In the genomic region with DNA sequence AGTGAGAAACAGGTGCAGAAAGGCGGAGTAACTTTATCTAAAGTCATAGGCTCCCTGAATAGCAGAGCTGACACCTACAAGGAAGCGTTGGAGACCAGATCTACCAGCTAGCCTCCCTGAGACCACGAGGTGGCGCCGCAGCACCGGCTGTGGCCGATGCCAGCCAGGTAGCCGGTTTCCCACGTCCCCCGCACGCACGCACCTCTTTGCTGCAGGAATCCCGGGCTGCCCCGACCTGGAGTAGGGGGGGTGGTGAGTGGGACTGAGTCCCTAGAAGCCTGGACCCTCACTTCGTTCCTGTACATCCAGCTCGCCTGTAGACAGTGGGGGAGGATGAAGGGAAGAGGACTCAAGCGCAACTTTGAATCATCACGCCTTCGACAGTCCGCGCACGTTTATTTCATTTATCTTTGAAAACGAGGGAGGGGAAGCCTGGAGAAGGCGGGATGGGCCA, we compare ENCODE assay signal across 8 cellular contexts. TPM values are rescaled to one million over a fixed set of nuclear protein-coding genes. Genes with fewer than 3 reads are reported as not detected.
A peak's percentile ranks its signal among the peaks of the same experiment; 100 is the strongest.
DNase-seq lines count a peak whose midpoint lies in the region; ATAC-seq, FAIRE-seq and TF ChIP-seq lines count a peak whose summit lies in the region.

No MANE protein-coding gene starts in this region.

- TF ChIP-seq POLR2A in breast epithelium (IDR thresholded peaks at IDR 0.05) = no peak

- intact Hi-C loops in breast epithelium (cut with DNase I; ENCODE audit: low total_unique reads) = loop anchor here (10.0 kb wide), 1 partner anchor 115 kb away; no protein-coding TSS in a partner anchor

- no peak overlapping the region for H3K27ac Mint-ChIP-seq in WTC11

- POLR2A ChIA-PET in WTC11 (lab: Charles Lee) = interaction anchor here (0.6 to 2.0 kb wide), 6 partner anchors 11 to 152 kb away, joined by 3 to 7 read pairs (median 6); partner anchors contain the start of genes GBF1 and NOLC1

- H3K4me3 ChIP-seq in breast epithelium (peak overlapping the region; percentile 38 to 77 (median 53)), small intestine (ENCODE audit: low read depth in 1 of 2, low read length in 2 of 2) (peak overlapping the region in 1 of 2 donors; percentile 49)

- FAIRE-seq in small intestine (lab: Jason Lieb, UNC) = no peak

- DNase-seq in AG20443 (ENCODE audit: low spot score) (peak; percentile 79), NCI-H2171 treated with DMSO at 0.1 percent for 48 hours (lab: John Stamatoyannopoulos, UW) (peak; percentile 70), WTC11 (ENCODE audit: low spot score) (peak; percentile 91), breast epithelium (ENCODE audit: low spot score in 2 of 2) (peak; percentile 75 to 89), iPS-NIHi11 (ENCODE audit: low spot score) (peak; percentile 80), small intestine (peak; percentile 81)

- TF ChIP-seq CTCF in WTC11 (IDR thresholded peaks at IDR 0.05) = peak; percentile 78
- peak; percentile 41 to 96 (median 93) for TF ChIP-seq CTCF in breast epithelium (IDR thresholded peaks at IDR 0.05)

- H3K9me3 Mint-ChIP-seq in WTC11 = no peaks in the 10 kb centered on the region

- H3K4me1 ChIP-seq in breast epithelium = peaks cover 8 to 10% of the 10 kb centered on the region in 2 donors
- peaks cover 2 to 3% of the 10 kb centered on the region in 2 donors for H3K4me1 ChIP-seq in small intestine (ENCODE audit: control insufficient read depth in 2 of 2, insufficient read depth in 1 of 2, low read depth in 1 of 2, low read length in 1 of 2)

- 0 to 1% (median 0%) methylated on average over 24 of the region's 24 CpGs for WGBS in small intestine, 3 donors

- H3K36me3 ChIP-seq in breast epithelium (no peaks in the 10 kb centered on the region), small intestine (ENCODE audit: control insufficient read depth in 2 of 2, insufficient read depth in 2 of 2, low read length in 2 of 2) (no peaks in the 10 kb centered on the region)

- peaks cover 100% of the 10 kb centered on the region for H3K27me3 Mint-ChIP-seq in WTC11 (ENCODE audit: low read depth)

- ATAC-seq in GM21825 (IDR thresholded peaks at IDR 0.05; ENCODE audit: unreplicated experiment) (peak; percentile 35), WTC11 (peak; percentile 9), GM19324 (IDR thresholded peaks at IDR 0.05; ENCODE audit: low FRiP score, unreplicated experiment) (no peak)

- H3K27me3 ChIP-seq in breast epithelium (peaks cover 3 to 30% of the 10 kb centered on the region in 2 donors), small intestine (ENCODE audit: control insufficient read depth in 2 of 2, insufficient read depth in 2 of 2, low read length in 2 of 2) (peaks cover 0 to 6% of the 10 kb centered on the region in 2 donors)

- no peaks in the 10 kb centered on the region for H3K36me3 Mint-ChIP-seq in WTC11

- CTCF ChIA-PET in WTC11 (lab: Charles Lee) = interaction anchor here (0.6 to 18.9 kb wide), 49 partner anchors 8 to 394 kb away, joined by 3 to 906 read pairs (median 6); partner anchors contain the start of genes ACTR1A, CUEDC2, FBXL15 and GBF1

- no peaks in the 10 kb centered on the region for H3K9me3 ChIP-seq in breast epithelium
- H3K9me3 ChIP-seq in small intestine (ENCODE audit: control insufficient read depth, low read depth) = no peaks in the 10 kb centered on the region

- H3K4me3 Mint-ChIP-seq in WTC11 = peak overlapping the region; percentile 71

- peaks cover 8% of the 10 kb centered on the region; the same call in 1 of the 2 replicates for H3K4me1 Mint-ChIP-seq in WTC11

- no peak overlapping the region for H3K27ac ChIP-seq in breast epithelium
- H3K27ac ChIP-seq in small intestine (ENCODE audit: low read depth in 1 of 2, low read length in 1 of 2) = no peak overlapping the region

TF ChIP-seq in WTC11, 78 proteins besides CTCF, POLR2A, EP300 and RAD21:
- TF ChIP-seq FOXJ3 (CRISPR knock-in tag; IDR thresholded peaks at IDR 0.05; ENCODE audit: borderline replicate concordance) (no peak), ELF4 (CRISPR knock-in tag; IDR thresholded peaks at IDR 0.05; ENCODE audit: low read depth) (no peak), MYBL2 (CRISPR knock-in tag; IDR thresholded peaks at IDR 0.05) (no peak), ESRRA (CRISPR knock-in tag; IDR thresholded peaks at IDR 0.05; ENCODE audit: borderline replicate concordance) (no peak), MAX (CRISPR knock-in tag; IDR thresholded peaks at IDR 0.05) (peak; percentile 71), TEAD1 (CRISPR knock-in tag; IDR thresholded peaks at IDR 0.05) (no peak), RELA (CRISPR knock-in tag; IDR thresholded peaks at IDR 0.05; ENCODE audit: borderline replicate concordance) (no peak; the same call in 1 of the 2 replicates), HMGXB4 (CRISPR knock-in tag; IDR thresholded peaks at IDR 0.05) (no peak), USF1 (CRISPR knock-in tag; IDR thresholded peaks at IDR 0.05) (0 out of 2 replicates have a peak, but pooled peaks have one; percentile 14), USF2 (CRISPR knock-in tag; IDR thresholded peaks at IDR 0.05) (0 out of 2 replicates have a peak, but pooled peaks have one; percentile 3)
- TF ChIP-seq, protein P1, sequence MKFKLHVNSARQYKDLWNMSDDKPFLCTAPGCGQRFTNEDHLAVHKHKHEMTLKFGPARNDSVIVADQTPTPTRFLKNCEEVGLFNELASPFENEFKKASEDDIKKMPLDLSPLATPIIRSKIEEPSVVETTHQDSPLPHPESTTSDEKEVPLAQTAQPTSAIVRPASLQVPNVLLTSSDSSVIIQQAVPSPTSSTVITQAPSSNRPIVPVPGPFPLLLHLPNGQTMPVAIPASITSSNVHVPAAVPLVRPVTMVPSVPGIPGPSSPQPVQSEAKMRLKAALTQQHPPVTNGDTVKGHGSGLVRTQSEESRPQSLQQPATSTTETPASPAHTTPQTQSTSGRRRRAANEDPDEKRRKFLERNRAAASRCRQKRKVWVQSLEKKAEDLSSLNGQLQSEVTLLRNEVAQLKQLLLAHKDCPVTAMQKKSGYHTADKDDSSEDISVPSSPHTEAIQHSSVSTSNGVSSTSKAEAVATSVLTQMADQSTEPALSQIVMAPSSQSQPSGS (CRISPR knock-in tag; IDR thresholded peaks at IDR 0.05; ENCODE audit: borderline replicate concordance, low read depth) = no peak
- TF ChIP-seq, protein P2, sequence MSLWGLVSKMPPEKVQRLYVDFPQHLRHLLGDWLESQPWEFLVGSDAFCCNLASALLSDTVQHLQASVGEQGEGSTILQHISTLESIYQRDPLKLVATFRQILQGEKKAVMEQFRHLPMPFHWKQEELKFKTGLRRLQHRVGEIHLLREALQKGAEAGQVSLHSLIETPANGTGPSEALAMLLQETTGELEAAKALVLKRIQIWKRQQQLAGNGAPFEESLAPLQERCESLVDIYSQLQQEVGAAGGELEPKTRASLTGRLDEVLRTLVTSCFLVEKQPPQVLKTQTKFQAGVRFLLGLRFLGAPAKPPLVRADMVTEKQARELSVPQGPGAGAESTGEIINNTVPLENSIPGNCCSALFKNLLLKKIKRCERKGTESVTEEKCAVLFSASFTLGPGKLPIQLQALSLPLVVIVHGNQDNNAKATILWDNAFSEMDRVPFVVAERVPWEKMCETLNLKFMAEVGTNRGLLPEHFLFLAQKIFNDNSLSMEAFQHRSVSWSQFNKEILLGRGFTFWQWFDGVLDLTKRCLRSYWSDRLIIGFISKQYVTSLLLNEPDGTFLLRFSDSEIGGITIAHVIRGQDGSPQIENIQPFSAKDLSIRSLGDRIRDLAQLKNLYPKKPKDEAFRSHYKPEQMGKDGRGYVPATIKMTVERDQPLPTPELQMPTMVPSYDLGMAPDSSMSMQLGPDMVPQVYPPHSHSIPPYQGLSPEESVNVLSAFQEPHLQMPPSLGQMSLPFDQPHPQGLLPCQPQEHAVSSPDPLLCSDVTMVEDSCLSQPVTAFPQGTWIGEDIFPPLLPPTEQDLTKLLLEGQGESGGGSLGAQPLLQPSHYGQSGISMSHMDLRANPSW (CRISPR knock-in tag; conservative IDR thresholded peaks at IDR 0.05; ENCODE audit: low read depth) = no peak
TF ChIP-seq in WTC11: peak in this region for 3.

RNA-seq across cellular contexts. Expression of gene ELOVL3, which starts 3.7 kb away (rescaled TPM):
- 0.17 to 0.46 TPM (median 0.34 TPM) in 3 replicates for total RNA-seq in WTC11 (2021)
- total RNA-seq in breast epithelium = 1 to 10 TPM in 1 of 3 donors, under 1 TPM in 2; 0.66 to 2.2 (median 0.88) TPM
- polyA plus RNA-seq in small intestine = under 1 TPM in 1 of 3 donors, not detected in 2; 0.42 TPM

RNA-seq across cellular contexts. Expression of gene PITX3, which starts 11.5 kb away (rescaled TPM):
- total RNA-seq in WTC11 (2021) (0.32 to 0.81 TPM (median 0.48 TPM) in 3 replicates), breast epithelium (not detected)
- polyA plus RNA-seq in small intestine = not detected

RNA-seq across cellular contexts. Expression of gene GBF1, which starts 15.5 kb away (rescaled TPM):
- total RNA-seq in WTC11 (2021) (29.8 to 32.4 TPM (median 32.1 TPM) in 3 replicates), breast epithelium (10 to 100 TPM; 25.8 to 32.1 (median 25.9) TPM)
- polyA plus RNA-seq in small intestine = 10 to 100 TPM; 13.2 to 20.4 (median 16.5) TPM
